1 cellular context compared by ENCODE assay signal in genomic region chr4:94746746-94747145, GRCh38.
TF ChIP-seq lines count a peak whose summit lies in the region.

No MANE protein-coding gene starts in this region.

TF ChIP-seq in IMR-90, 13 proteins besides CTCF, POLR2A, EP300 and RAD21:
- TF ChIP-seq FOS (IDR thresholded peaks at IDR 0.05; ENCODE audit: low read depth, low read length) (no peak), RCOR1 (IDR thresholded peaks at IDR 0.05; ENCODE audit: insufficient replicate concordance, low read length) (no peak), NFE2L2 (IDR thresholded peaks at IDR 0.05; ENCODE audit: low read depth, low read length) (no peak), MAZ (IDR thresholded peaks at IDR 0.05; ENCODE audit: borderline replicate concordance, low read depth, low read length) (no peak), ELK1 (IDR thresholded peaks at IDR 0.05; ENCODE audit: borderline replicate concordance, low read depth, low read length) (no peak), BHLHE40 (IDR thresholded peaks at IDR 0.05; ENCODE audit: low read depth, low read length) (no peak), USF2 (IDR thresholded peaks at IDR 0.05; ENCODE audit: low read depth, low read length) (no peak), MXI1 (IDR thresholded peaks at IDR 0.05; ENCODE audit: borderline replicate concordance, low read depth, low read length) (no peak), SMC3 (IDR thresholded peaks at IDR 0.05; ENCODE audit: low read depth, low read length) (no peak), CEBPB (IDR thresholded peaks at IDR 0.05; ENCODE audit: low read depth, low read length) (no peak), CHD1 (IDR thresholded peaks at IDR 0.05; ENCODE audit: low read depth, low read length) (no peak), MAFK (IDR thresholded peaks at IDR 0.05; ENCODE audit: low read depth, low read length) (no peak), RFX5 (IDR thresholded peaks at IDR 0.05; ENCODE audit: low read depth, low read length) (no peak)
